ENCODE assay signal across 1 cellular context in genomic region chr6:76120302-76120701, GRCh38.
TF ChIP-seq lines count a peak whose summit lies in the region.

No MANE protein-coding gene starts in this region.

TF ChIP-seq in GM23338, 12 proteins besides CTCF, POLR2A, EP300 and RAD21 (continued from another document):
- TF ChIP-seq ZNF462 (CRISPR knock-in tag; IDR thresholded peaks at IDR 0.05) (peak; percentile 94), NANOG (IDR thresholded peaks at IDR 0.05; ENCODE audit: borderline replicate concordance) (peak; percentile 94), ZNF331 (CRISPR knock-in tag; IDR thresholded peaks at IDR 0.05; ENCODE audit: low read depth) (no peak), CREB1 (CRISPR knock-in tag; IDR thresholded peaks at IDR 0.05; ENCODE audit: low read depth) (peak; percentile 49; the same call in 1 of the 2 replicates)
TF ChIP-seq in GM23338: peak in this region for 5.
